9 cellular contexts compared by ENCODE assay signal in the genomic region with DNA sequence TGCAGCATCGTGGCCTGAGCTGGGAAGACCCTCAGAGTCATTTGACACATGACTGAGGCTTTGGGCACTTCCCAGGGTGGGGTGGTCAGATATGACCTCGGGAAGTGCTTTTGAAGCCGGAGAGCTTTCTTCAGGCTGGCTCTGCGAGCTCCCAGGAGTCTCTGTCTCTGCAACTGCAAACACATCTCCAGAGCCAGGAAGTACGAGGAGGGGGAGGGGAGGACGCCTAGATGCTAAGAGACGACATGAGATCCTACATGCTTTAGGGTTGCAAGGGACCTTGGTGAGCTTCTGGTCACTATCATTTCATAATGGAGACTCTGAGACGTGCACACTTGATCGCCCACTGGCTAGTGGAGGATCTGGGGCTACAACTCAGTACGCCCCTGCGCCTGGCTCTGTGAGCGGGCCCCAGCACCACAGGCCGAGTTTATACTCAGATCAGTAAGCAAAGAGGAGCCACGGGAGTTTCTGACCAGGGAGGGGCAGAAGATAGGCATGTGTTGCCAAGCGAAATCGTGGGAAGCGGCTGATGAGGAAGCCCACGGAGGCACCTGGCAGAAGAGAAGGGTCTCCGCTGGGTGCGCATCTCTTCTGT. TPM values are rescaled to one million over a fixed set of nuclear protein-coding genes. Genes with fewer than 3 reads are reported as not detected.
A peak's percentile ranks its signal among the peaks of the same experiment; 100 is the strongest.
DNase-seq lines count a peak whose midpoint lies in the region; ATAC-seq, FAIRE-seq and TF ChIP-seq lines count a peak whose summit lies in the region.
"Had no signal": no experiment of that assay in that cellular context is flagged by ENCODE, and none has a peak within 500 bp of the region (broad histone marks: within the 10 kb centered on the region; RNA-seq: fewer than 3 reads in every experiment).

No MANE protein-coding gene starts in this region.

- H3K27me3 ChIP-seq in PC-9 (ENCODE audit: insufficient read depth, low read depth) (no peaks in the 10 kb centered on the region), endodermal cell (ENCODE audit: control insufficient read depth, insufficient read depth, low read length, poor library complexity, severe bottlenecking) (peaks cover 44% of the 10 kb centered on the region), parathyroid adenoma (ENCODE audit: control insufficient read depth, insufficient read depth, low read length) (no peaks in the 10 kb centered on the region)

- H3K27ac ChIP-seq in PC-9 (no peak overlapping the region), endodermal cell (ENCODE audit: low read depth, low read length) (no peak overlapping the region), parathyroid adenoma (no peak overlapping the region)
- H3K27ac ChIP-seq: colonic mucosa had no signal

- no peak for ATAC-seq in GM19324 (IDR thresholded peaks at IDR 0.05; ENCODE audit: low FRiP score, unreplicated experiment)

- no peaks in the 10 kb centered on the region for H3K36me3 Mint-ChIP-seq in endodermal cell (ENCODE audit: low read depth)

- H2AFZ ChIP-seq in PC-9 (no peak overlapping the region), parathyroid adenoma (peak overlapping the region; percentile 56)

- peak overlapping the region; percentile 51 for H3K4me3 Mint-ChIP-seq in endodermal cell

- peaks cover 28% of the 10 kb centered on the region; the same call in 1 of the 2 replicates for H3F3A ChIP-seq in PC-9 (ENCODE audit: insufficient read depth, low read depth)

- peak overlapping the region; percentile 59 for H3K4me2 ChIP-seq in PC-9
- no peak overlapping the region for H3K4me2 ChIP-seq in parathyroid adenoma (ENCODE audit: low read length)

- H3K79me2 ChIP-seq in PC-9 (ENCODE audit: low read depth): no peaks in the 10 kb centered on the region
- H3K79me2 ChIP-seq in parathyroid adenoma: no peaks in the 10 kb centered on the region

- no peaks in the 10 kb centered on the region for H3K9me2 ChIP-seq in PC-9 (ENCODE audit: insufficient read depth)

- H3K4me3 ChIP-seq in PC-9: no peak overlapping the region; the same call in 1 of the 2 replicates
- H3K4me3 ChIP-seq in endodermal cell (ENCODE audit: low read length): no peak overlapping the region
- no peak overlapping the region for H3K4me3 ChIP-seq in parathyroid adenoma (ENCODE audit: low read depth, low read length)
- H3K4me3 ChIP-seq: colonic mucosa had no signal

- peaks cover 28% of the 10 kb centered on the region for H3K27me3 Mint-ChIP-seq in endodermal cell (ENCODE audit: insufficient read depth)

- no TSS peak for BruUV-seq in PC-9 (replicated peaks; lab: Mats Ljungman, UMichigan)

- H3K4me1 ChIP-seq in PC-9 (replicated peaks; ENCODE audit: insufficient read depth) (peaks cover 37% of the 10 kb centered on the region), endodermal cell (ENCODE audit: control insufficient read depth, insufficient read depth, low read length) (no peaks in the 10 kb centered on the region), parathyroid adenoma (peaks cover 5% of the 10 kb centered on the region)
- H3K4me1 ChIP-seq: colonic mucosa had no signal

- intact Hi-C loops in PC-9 (cut with micrococcal nuclease; ENCODE audit: unreplicated experiment): loop anchor here (1.0 to 5.0 kb wide), 4 partner anchors 51 to 627 kb away; no protein-coding TSS in a partner anchor

- FAIRE-seq in GM12891 (lab: Jason Lieb, UNC): no peak

- POLR2A ChIA-PET in PC-9 (lab: Charles Lee; ENCODE audit: unreplicated experiment): no interaction called here

- TF ChIP-seq POLR2A in GM12891 (IDR thresholded peaks at IDR 0.05; ENCODE audit: low read depth, low read length): no peak

- H3K9ac ChIP-seq in endodermal cell (ENCODE audit: extremely low read depth, low read length, poor library complexity, severe bottlenecking) (no peak overlapping the region), parathyroid adenoma (no peak overlapping the region)

- H3K36me3 ChIP-seq in PC-9 (ENCODE audit: low read depth) (no peaks in the 10 kb centered on the region), endodermal cell (ENCODE audit: control insufficient read depth, insufficient read depth, low read length) (no peaks in the 10 kb centered on the region), parathyroid adenoma (ENCODE audit: control insufficient read depth, insufficient read depth, low read length) (no peaks in the 10 kb centered on the region)
- H3K36me3 ChIP-seq: colonic mucosa had no signal

- no peaks in the 10 kb centered on the region for H3K9me3 Mint-ChIP-seq in endodermal cell

- no peaks in the 10 kb centered on the region for H4K20me1 ChIP-seq in PC-9 (ENCODE audit: insufficient read depth)

- peak; percentile 82 for DNase-seq in ELR (ENCODE audit: low read depth)
- peak in 1 of 2 experiments; percentile 35 for DNase-seq in PC-9
- peak; percentile 90 for DNase-seq in endodermal cell
- DNase-seq in NCI-H1930 (lab: John Stamatoyannopoulos, UW): no peak
- DNase-seq in cerebellar nuclear complex (lab: John Stamatoyannopoulos, UW): no peak
- DNase-seq in GM12891 (ENCODE audit: insufficient read length, low spot score): no peak

- 25 to 33% methylated on average over 13 to 20 of the region's 20 CpGs for WGBS in endodermal cell (ENCODE audit: insufficient coverage in 1 of 2, insufficient read length in 1 of 2), 2 experiments

- CTCF ChIA-PET in PC-9 (lab: Charles Lee): interaction anchor here (0.6 to 1.7 kb wide), 5 partner anchors 55 to 221 kb away, joined by 3 to 13 read pairs (median 3); no protein-coding TSS in a partner anchor

- peaks cover 13% of the 10 kb centered on the region for H3K4me1 Mint-ChIP-seq in endodermal cell

- H3K9me3 ChIP-seq in PC-9 (ENCODE audit: insufficient read depth, low read depth): no peaks in the 10 kb centered on the region
- no peaks in the 10 kb centered on the region for H3K9me3 ChIP-seq in endodermal cell (ENCODE audit: control insufficient read depth, low read length)
- H3K9me3 ChIP-seq in parathyroid adenoma (ENCODE audit: control insufficient read depth, low read length): no peaks in the 10 kb centered on the region
- H3K9me3 ChIP-seq: colonic mucosa had no signal

- TF ChIP-seq CTCF in PC-9 (conservative IDR thresholded peaks at IDR 0.05): no peak
- TF ChIP-seq CTCF in endodermal cell (conservative IDR thresholded peaks at IDR 0.05): no peak
- TF ChIP-seq CTCF in parathyroid adenoma (IDR thresholded peaks at IDR 0.05): no peak

- no peak overlapping the region for H3K27ac Mint-ChIP-seq in endodermal cell

TF ChIP-seq in GM12891, 5 proteins besides CTCF, POLR2A, EP300 and RAD21:
- TF ChIP-seq SPI1 (IDR thresholded peaks at IDR 0.05; ENCODE audit: low read depth, low read length) (no peak), POLR2AphosphoS5 (IDR thresholded peaks at IDR 0.05; ENCODE audit: low read depth, low read length) (no peak), POU2F2 (IDR thresholded peaks at IDR 0.05; ENCODE audit: low read depth, low read length) (no peak), TAF1 (IDR thresholded peaks at IDR 0.05; ENCODE audit: low read depth, low read length) (no peak), PAX5 (IDR thresholded peaks at IDR 0.05; ENCODE audit: insufficient read depth, low read length, severe bottlenecking) (no peak)

RNA-seq across cellular contexts. Expression of gene MGAT5B, which starts 0.5 kb away (rescaled TPM):
- total RNA-seq in PC-9 (2021): 13.9 and 14.3 TPM in 2 replicates
- 1 to 10 TPM; 2.9 to 3.3 TPM for total RNA-seq in endodermal cell
- polyA plus RNA-seq in endodermal cell (2013, experiment 1 of 2): 7.2 TPM
- polyA plus RNA-seq in endodermal cell (2013, experiment 2 of 2): 7.2 TPM
- polyA plus RNA-seq in GM12891 (2012; ENCODE audit: low read depth, missing spikeins): not detected

Comparison
In these comparisons a context has a peak if more than half of its experiments do, and no peak if none do; other contexts are left out.
1. DNase-seq: peak in ELR (single experiment) and endodermal cell (single experiment); none in NCI-H1930 (0 of 2), cerebellar nuclear complex (0 of 2) and GM12891 (single experiment).